In genomic region chr2:139872503-139872902, GRCh38 we compare ENCODE assay signal across 25 cellular contexts.
"Had no signal": no experiment of that assay in that cellular context is flagged by ENCODE, and none has a peak within 500 bp of the region (broad histone marks: within the 10 kb centered on the region; RNA-seq: fewer than 3 reads in every experiment).

No MANE protein-coding gene starts in this region.

- ATAC-seq: natural killer cell; psoas muscle; right cardiac atrium; right lobe of liver; stimulated activated effector memory CD8-positive, alpha-beta T cell treated with anti-CD3 and anti-CD28 coated beads, Interleukin-12 subunit alpha, Interleukin-12 subunit beta, amount 100 ng/mL, for 72 hours; stimulated activated naive B cell treated with anti-CD40 and anti-IgM and Interleukin-4, amounts not matched to agents 10 μg/mL and 1 μg/mL and 100 μg/mL, for 72 hours; upper lobe of right lung had no signal

- H3K4me3 ChIP-seq: neural progenitor cell, ovary, psoas muscle, right lobe of liver, sigmoid colon, stomach, thoracic aorta, thyroid gland, tibial nerve, upper lobe of right lung, uterus had no signal

- H3K79me2 ChIP-seq: parathyroid adenoma had no signal

- H3K4me1 ChIP-seq: neural progenitor cell, parathyroid adenoma, psoas muscle, right lobe of liver, sigmoid colon, stomach, thyroid gland, tibial nerve, upper lobe of right lung, uterus had no signal

- H3K9ac ChIP-seq: neural progenitor cell, parathyroid adenoma had no signal

- H3K4me2 ChIP-seq: neural progenitor cell had no signal

- H3K9me3 ChIP-seq: ovary, psoas muscle, right lobe of liver, sigmoid colon, stomach, thoracic aorta, thyroid gland, tibial nerve, upper lobe of right lung, uterus had no signal

- FAIRE-seq: small intestine had no signal

- H2AFZ ChIP-seq: parathyroid adenoma had no signal

- H3K27ac ChIP-seq: neural progenitor cell, ovary, parathyroid adenoma, psoas muscle, right lobe of liver, sigmoid colon, stomach, thoracic aorta, thyroid gland, tibial nerve, upper lobe of right lung, uterus had no signal

- H3K27me3 ChIP-seq: neural progenitor cell, ovary, right lobe of liver, sigmoid colon, stomach, thyroid gland, tibial nerve, upper lobe of right lung, uterus had no signal

- DNase-seq: natural killer cell; occipital lobe; ovary; posterior cingulate gyrus; psoas muscle; right cardiac atrium; right lobe of liver; sigmoid colon; small intestine; stimulated activated CD4-positive, alpha-beta T cell treated with anti-CD3 and anti-CD28 coated beads, Interleukin-15, amount 100 ng/mL, for 24 hours; stimulated activated CD4-positive, alpha-beta T cell treated with anti-CD3 and anti-CD28 coated beads, Interleukin-2, amount 100 ng/mL, for 24 hours; stimulated activated CD4-positive, alpha-beta T cell treated with anti-CD3 and anti-CD28 coated beads, Interleukin-2, amount 100 ng/mL, for 48 hours; stimulated activated CD4-positive, alpha-beta T cell treated with anti-CD3 and anti-CD28 coated beads, Interleukin-4, amount 100 ng/mL, for 24 hours; stimulated activated naive B cell treated with anti-CD40 and anti-IgM and Interleukin-4, amounts not matched to agents 10 μg/mL and 1 μg/mL and 100 μg/mL, for 72 hours; stimulated activated naive CD4-positive, alpha-beta T cell treated with Interleukin-2 at 50 U/mL for 16 hours; stomach; thyroid gland; trophoblast cell; upper lobe of right lung; uterus had no signal

- H3K36me3 ChIP-seq: neural progenitor cell, ovary, right lobe of liver, sigmoid colon, stomach, thoracic aorta, thyroid gland, tibial nerve, upper lobe of right lung, uterus had no signal
